ENCODE assay signal across 9 cellular contexts in genomic region chr12:75816892-75817291, GRCh38.
DNase-seq lines count a peak whose midpoint lies in the region; ATAC-seq and TF ChIP-seq lines count a peak whose summit lies in the region.
"Had no signal": no experiment of that assay in that cellular context is flagged by ENCODE, and none has a peak within 500 bp of the region (broad histone marks: within the 10 kb centered on the region; RNA-seq: fewer than 3 reads in every experiment).

No MANE protein-coding gene starts in this region.

- H3K36me3 Mint-ChIP-seq in T-helper 17 cell (ENCODE audit: low read depth), result no peaks in the 10 kb centered on the region

- intact Hi-C loops in thyroid gland (cut with DNase I), result no loop called here

- no peak for TF ChIP-seq POLR2A in thyroid gland (IDR thresholded peaks at IDR 0.05)

- peaks cover 13% of the 10 kb centered on the region for H3K4me1 Mint-ChIP-seq in T-helper 17 cell

- peak overlapping the region; percentile 61 for H3K27ac Mint-ChIP-seq in T-helper 17 cell

- H3K36me3 ChIP-seq in thyroid gland, result no peaks in the 10 kb centered on the region
- H3K36me3 ChIP-seq: cardiac muscle cell had no signal

- H3K27ac ChIP-seq in thyroid gland, result peak overlapping the region in 1 of 3 donors; percentile 67
- no peak overlapping the region for H3K27ac ChIP-seq in caudate nucleus (ENCODE audit: low read depth, low read length)
- H3K27ac ChIP-seq: cardiac muscle cell had no signal

- H3K4me3 ChIP-seq in thyroid gland (replicated peaks in 1 of 3), result no peak overlapping the region
- H3K4me3 ChIP-seq: cardiac muscle cell had no signal

- H3K27me3 Mint-ChIP-seq in T-helper 17 cell, result no peaks in the 10 kb centered on the region

- H3K9me3 ChIP-seq in T-helper 17 cell (ENCODE audit: control insufficient read depth, low read length, poor library complexity, severe bottlenecking) (no peaks in the 10 kb centered on the region), thyroid gland (no peaks in the 10 kb centered on the region)

- 10% methylated on average over 1 of the region's 1 CpG for WGBS in thyroid gland, 2 donors

- peak in 2 of 6 experiments; percentile 12 to 18 for TF ChIP-seq CTCF in thyroid gland (IDR thresholded peaks at IDR 0.05)

- peak; percentile 50 for DNase-seq in COR-L47 (lab: John Stamatoyannopoulos, UW)
- peak; percentile 73 for DNase-seq in HS-5 (ENCODE audit: low read depth)
- DNase-seq in T-helper 17 cell, result no peak
- peak; percentile 48 for DNase-seq in kidney glomerular epithelial cell (lab: John Stamatoyannopoulos, UW)
- DNase-seq in UCSD-AML1 (lab: John Stamatoyannopoulos, UW; ENCODE audit: unreplicated experiment), result no peak
- no peak for DNase-seq in pons (ENCODE audit: low spot score)
- DNase-seq in thyroid gland, result no peak
- no peak for DNase-seq in caudate nucleus (lab: John Stamatoyannopoulos, UW)

- ATAC-seq in T-helper 17 cell, result peak; percentile 74

- H3K27me3 ChIP-seq in thyroid gland, result no peaks in the 10 kb centered on the region
- H3K27me3 ChIP-seq: cardiac muscle cell had no signal

- no peak overlapping the region for H3K4me3 Mint-ChIP-seq in T-helper 17 cell

- H3K4me1 ChIP-seq in thyroid gland, result peaks cover 22 to 42% of the 10 kb centered on the region in 2 donors

Comparison
In these comparisons a context has a peak if more than half of its experiments do, and no peak if none do; other contexts are left out.
1. DNase-seq: peak in COR-L47 (single experiment), HS-5 (single experiment) and kidney glomerular epithelial cell (single experiment); none in T-helper 17 cell (0 of 3), UCSD-AML1 (single experiment), pons (single experiment), thyroid gland (0 of 2) and caudate nucleus (0 of 61).